Comparison of ENCODE assay signal across 8 cellular contexts in the genomic region with DNA sequence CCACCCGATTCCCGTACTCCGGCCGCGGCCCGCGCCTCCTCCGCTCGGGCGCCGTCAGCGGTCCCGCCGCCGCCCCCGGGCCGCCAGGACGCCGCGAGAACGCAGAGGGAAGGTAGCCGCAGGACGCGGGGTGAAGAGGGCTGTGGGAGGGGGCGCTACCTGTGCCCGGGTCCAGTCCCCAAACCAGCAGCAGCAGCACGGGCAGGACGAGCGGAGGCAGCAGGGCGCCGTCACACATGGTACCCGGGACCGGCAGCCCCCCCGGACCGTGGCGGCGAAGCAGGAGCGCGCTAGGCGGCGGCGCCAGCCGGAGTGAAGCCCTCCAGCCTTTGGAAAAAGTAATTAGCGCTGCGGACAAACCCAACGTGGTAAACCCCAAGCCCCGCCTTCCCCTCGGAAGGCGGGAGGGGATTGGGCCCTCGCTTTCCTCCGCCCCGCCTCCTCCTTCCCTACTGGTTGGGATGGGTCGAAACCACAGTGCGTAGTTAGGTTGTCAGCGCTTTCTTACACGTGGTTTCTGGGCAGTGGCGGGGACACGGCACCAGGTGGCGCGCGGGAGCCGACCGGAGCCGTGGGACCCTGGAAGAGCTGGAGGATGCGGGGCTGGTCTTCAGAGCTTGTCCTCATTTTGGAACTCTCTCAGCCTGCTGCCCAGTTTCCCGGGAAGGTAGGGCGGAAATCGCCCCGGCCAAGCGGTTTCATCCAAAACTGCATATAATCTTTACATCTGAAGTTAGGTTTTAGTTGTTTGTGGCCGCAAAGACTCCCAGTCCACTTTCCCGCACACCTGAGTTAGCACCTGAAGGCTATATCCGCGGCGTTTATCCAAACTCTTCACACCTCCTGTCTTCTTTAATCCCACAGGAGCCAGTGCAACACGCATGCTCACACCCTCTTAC. TPM values are rescaled to one million over a fixed set of nuclear protein-coding genes. Genes with fewer than 3 reads are reported as not detected.
A peak's percentile ranks its signal among the peaks of the same experiment; 100 is the strongest.
DNase-seq lines count a peak whose midpoint lies in the region; ATAC-seq, FAIRE-seq and TF ChIP-seq lines count a peak whose summit lies in the region.

A gene with protein sequence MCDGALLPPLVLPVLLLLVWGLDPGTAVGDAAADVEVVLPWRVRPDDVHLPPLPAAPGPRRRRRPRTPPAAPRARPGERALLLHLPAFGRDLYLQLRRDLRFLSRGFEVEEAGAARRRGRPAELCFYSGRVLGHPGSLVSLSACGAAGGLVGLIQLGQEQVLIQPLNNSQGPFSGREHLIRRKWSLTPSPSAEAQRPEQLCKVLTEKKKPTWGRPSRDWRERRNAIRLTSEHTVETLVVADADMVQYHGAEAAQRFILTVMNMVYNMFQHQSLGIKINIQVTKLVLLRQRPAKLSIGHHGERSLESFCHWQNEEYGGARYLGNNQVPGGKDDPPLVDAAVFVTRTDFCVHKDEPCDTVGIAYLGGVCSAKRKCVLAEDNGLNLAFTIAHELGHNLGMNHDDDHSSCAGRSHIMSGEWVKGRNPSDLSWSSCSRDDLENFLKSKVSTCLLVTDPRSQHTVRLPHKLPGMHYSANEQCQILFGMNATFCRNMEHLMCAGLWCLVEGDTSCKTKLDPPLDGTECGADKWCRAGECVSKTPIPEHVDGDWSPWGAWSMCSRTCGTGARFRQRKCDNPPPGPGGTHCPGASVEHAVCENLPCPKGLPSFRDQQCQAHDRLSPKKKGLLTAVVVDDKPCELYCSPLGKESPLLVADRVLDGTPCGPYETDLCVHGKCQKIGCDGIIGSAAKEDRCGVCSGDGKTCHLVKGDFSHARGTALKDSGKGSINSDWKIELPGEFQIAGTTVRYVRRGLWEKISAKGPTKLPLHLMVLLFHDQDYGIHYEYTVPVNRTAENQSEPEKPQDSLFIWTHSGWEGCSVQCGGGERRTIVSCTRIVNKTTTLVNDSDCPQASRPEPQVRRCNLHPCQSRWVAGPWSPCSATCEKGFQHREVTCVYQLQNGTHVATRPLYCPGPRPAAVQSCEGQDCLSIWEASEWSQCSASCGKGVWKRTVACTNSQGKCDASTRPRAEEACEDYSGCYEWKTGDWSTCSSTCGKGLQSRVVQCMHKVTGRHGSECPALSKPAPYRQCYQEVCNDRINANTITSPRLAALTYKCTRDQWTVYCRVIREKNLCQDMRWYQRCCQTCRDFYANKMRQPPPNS (minus strand): TSS at position 314 of the 899 bp plus-strand sequence. CDS start 76 bp downstream, at position 238.

- peaks cover 4% of the 10 kb centered on the region for H3K27me3 ChIP-seq in bronchial epithelial cell (ENCODE audit: control insufficient read depth, insufficient read depth, low read length)
- H3K27me3 ChIP-seq in skeletal muscle tissue (ENCODE audit: control insufficient read depth in 3 of 3, insufficient read depth in 3 of 3, low read length in 3 of 3): no peaks in the 10 kb centered on the region

- CTCF ChIA-PET in GM10248 (lab: Yijun Ruan, JAX): interaction anchor here (0.9 to 1.6 kb wide), 4 partner anchors 9 to 801 kb away, joined by 3 to 8 read pairs (median 3); no protein-coding TSS in a partner anchor

- H3K4me1 ChIP-seq in skeletal muscle tissue (ENCODE audit: control insufficient read depth in 3 of 3, insufficient read depth in 3 of 3, low read length in 3 of 3): peaks cover 7 to 36% (median 12%) of the 10 kb centered on the region in 3 donors

- no peaks in the 10 kb centered on the region for H3K9me3 ChIP-seq in skeletal muscle tissue (ENCODE audit: control insufficient read depth in 3 of 3, low read length in 3 of 3)

- peak; percentile 97 for ATAC-seq in HG02642 (IDR thresholded peaks at IDR 0.05; ENCODE audit: poor library complexity, unreplicated experiment)

- POLR2A ChIA-PET in GM10248 (lab: Yijun Ruan, JAX): no interaction called here

- FAIRE-seq in bronchial epithelial cell (lab: Jason Lieb, UNC): peak; percentile 87

- H3K27ac ChIP-seq in skeletal muscle tissue (ENCODE audit: low read depth, low read length): peak within 1 kb of the TSS; percentile 56

- H3K36me3 ChIP-seq in bronchial epithelial cell (ENCODE audit: control insufficient read depth, insufficient read depth, low read length) (no peaks in the 10 kb centered on the region), skeletal muscle tissue (ENCODE audit: control insufficient read depth in 3 of 3, insufficient read depth in 3 of 3, low read length in 3 of 3) (peaks cover 0 to 3% (median 2%) of the 10 kb centered on the region in 3 donors)

- peak within 1 kb of the TSS; percentile 63 to 85 (median 74) for H3K9ac ChIP-seq in skeletal muscle tissue (ENCODE audit: low read depth in 1 of 3, low read length in 3 of 3)

- H3K4me3 ChIP-seq in WI38 (ENCODE audit: low read depth, low read length) (no peak within 1 kb of the TSS), bronchial epithelial cell (ENCODE audit: low read depth, low read length) (peak within 1 kb of the TSS; percentile 62), skeletal muscle tissue (ENCODE audit: low read length in 3 of 3) (peak within 1 kb of the TSS; percentile 65 to 84 (median 81))

- TF ChIP-seq CTCF in GM10248 (IDR thresholded peaks at IDR 0.05; ENCODE audit: control extremely low read depth, extremely low read depth, low read depth, missing control alignments) (peak; percentile 63), WI38 (IDR thresholded peaks at IDR 0.05; ENCODE audit: low read depth, low read length) (peak; percentile 47), bronchial epithelial cell (IDR thresholded peaks at IDR 0.05; ENCODE audit: insufficient read depth, low read length, severe bottlenecking) (peak; percentile 91)

- peak; percentile 76 for DNase-seq in GM10248 (ENCODE audit: extremely low spot score)
- DNase-seq in NCI-H1436 (lab: John Stamatoyannopoulos, UW): peak; percentile 87
- peak; percentile 87 for DNase-seq in bronchial epithelial cell (ENCODE audit: low read depth)
- peak; percentile 91 for DNase-seq in iPS-NIHi11 (ENCODE audit: low spot score)
- no peak for DNase-seq in NAMALWA (ENCODE audit: low spot score)

RNA-seq across cellular contexts. Expression of the gene that starts here (rescaled TPM):
- 1.1 and 2.0 TPM in 2 replicates for total RNA-seq in bronchial epithelial cell
- total RNA-seq in skeletal muscle tissue: 5.7 TPM
